Comparison of ENCODE assay signal across 9 cellular contexts in the genomic region with DNA sequence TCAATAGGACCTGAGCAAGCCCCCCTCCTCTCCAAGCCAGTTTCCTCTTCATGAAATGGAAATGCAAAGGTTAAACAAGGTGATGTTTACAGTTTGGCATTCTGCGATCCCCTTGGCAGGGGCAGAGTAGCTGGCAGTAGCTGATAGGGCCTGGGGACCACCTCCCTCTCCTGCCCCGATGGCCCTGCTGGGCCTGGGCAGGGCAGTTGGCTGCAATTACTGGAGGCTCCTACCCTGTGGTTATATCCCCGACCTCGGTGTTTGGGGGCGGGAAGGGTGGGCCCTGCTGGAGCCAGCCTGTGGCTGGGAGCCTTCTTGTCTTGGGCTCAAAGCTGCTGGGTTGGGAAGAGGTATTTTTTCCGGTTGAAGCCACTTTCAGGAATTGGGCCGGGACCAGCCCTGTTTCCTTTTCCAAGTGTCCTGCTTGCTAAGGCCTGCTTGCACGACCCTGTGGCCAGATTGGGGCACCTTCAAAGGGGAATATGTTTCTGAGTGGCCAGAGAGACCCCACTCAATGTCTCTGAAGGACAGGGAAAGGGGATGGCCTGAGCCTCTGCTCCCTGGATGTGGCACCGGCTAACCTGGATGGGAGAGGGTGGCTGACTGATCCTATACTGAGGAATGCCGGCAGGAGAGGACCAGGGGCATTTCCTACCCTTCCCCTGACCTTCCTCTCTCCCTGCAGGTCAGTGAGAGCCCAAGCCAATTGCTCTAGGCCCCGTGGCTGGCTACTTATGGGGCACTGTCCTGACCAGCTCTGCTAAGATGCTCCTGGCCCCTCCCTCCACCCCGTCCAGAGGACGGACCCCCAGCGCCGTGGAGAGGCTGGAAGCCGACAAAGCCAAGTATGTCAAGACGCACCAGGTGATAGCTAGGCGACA. TPM values are rescaled to one million over a fixed set of nuclear protein-coding genes. Genes with fewer than 3 reads are reported as not detected.
A peak's percentile ranks its signal among the peaks of the same experiment; 100 is the strongest.
DNase-seq lines count a peak whose midpoint lies in the region; ATAC-seq and TF ChIP-seq lines count a peak whose summit lies in the region.
"Had no signal": no experiment of that assay in that cellular context is flagged by ENCODE, and none has a peak within 500 bp of the region (broad histone marks: within the 10 kb centered on the region; RNA-seq: fewer than 3 reads in every experiment).

No MANE protein-coding gene starts in this region.

- H3K27me3 Mint-ChIP-seq in CD8-positive, alpha-beta memory T cell: peaks cover 43 to 50% of the 10 kb centered on the region in 2 donors

- H3K9me3 ChIP-seq in CD8-positive, alpha-beta memory T cell (ENCODE audit: low read length): no peaks in the 10 kb centered on the region
- no peaks in the 10 kb centered on the region for H3K9me3 ChIP-seq in hepatocyte (ENCODE audit: low read depth)
- no peaks in the 10 kb centered on the region for H3K9me3 ChIP-seq in prostate gland

- peaks cover 0 to 4% (median 0%) of the 10 kb centered on the region in 5 donors for H3K9me3 Mint-ChIP-seq in CD8-positive, alpha-beta memory T cell

- peaks cover 18% of the 10 kb centered on the region for H3K27me3 ChIP-seq in CD8-positive, alpha-beta memory T cell (ENCODE audit: insufficient read depth, low read length, poor library complexity, severe bottlenecking)
- H3K27me3 ChIP-seq in hepatocyte (peaks cover 17% of the 10 kb centered on the region), prostate gland (replicated peaks; ENCODE audit: insufficient read depth) (no peaks in the 10 kb centered on the region)

- peak overlapping the region; percentile 16 for H3K27ac ChIP-seq in CD8-positive, alpha-beta memory T cell (ENCODE audit: low read depth, low read length)
- peak overlapping the region; percentile 71 for H3K27ac ChIP-seq in VCaP
- no peak overlapping the region for H3K27ac ChIP-seq in hepatocyte
- H3K27ac ChIP-seq in prostate gland: no peak overlapping the region
- no peak overlapping the region for H3K27ac ChIP-seq in RWPE1

- POLR2A ChIA-PET in CD8-positive, alpha-beta memory T cell (lab: Charles Lee): no interaction called here
- POLR2A ChIA-PET in RWPE1 (lab: Yijun Ruan, JAX; ENCODE audit: low non-redundant PET): no interaction called here

- no peak for ATAC-seq in GM21515 (IDR thresholded peaks at IDR 0.05; ENCODE audit: unreplicated experiment)

- no peaks in the 10 kb centered on the region for H3K9me2 ChIP-seq in hepatocyte (replicated peaks; ENCODE audit: insufficient read depth)

- 43% methylated on average over 16 of the region's 18 CpGs for WGBS in hepatocyte (ENCODE audit: low lambda C conversion rate, missing lambda C conversion rate)
- WGBS in prostate gland: 52% methylated on average over 17 of the region's 18 CpGs

- H3K4me1 ChIP-seq in CD8-positive, alpha-beta memory T cell (ENCODE audit: insufficient read depth, low read length): peaks cover 16% of the 10 kb centered on the region
- peaks cover 20% of the 10 kb centered on the region for H3K4me1 ChIP-seq in hepatocyte (ENCODE audit: insufficient read depth)
- H3K4me1 ChIP-seq in prostate gland (replicated peaks): peaks cover 4% of the 10 kb centered on the region

- CTCF ChIA-PET in CD8-positive, alpha-beta memory T cell (lab: Charles Lee): interaction anchor here (0.6 kb wide), 1 partner anchor 57 kb away, joined by 3 read pairs; no protein-coding TSS in a partner anchor
- CTCF ChIA-PET in RWPE1 (lab: Yijun Ruan, JAX): interaction anchor here (0.6 to 2.2 kb wide), 2 partner anchors 9 to 213 kb away, joined by 4 to 6 read pairs; a partner anchor contains a TSS

- no peak for TF ChIP-seq POLR2A in prostate gland (IDR thresholded peaks at IDR 0.05)

- no peaks in the 10 kb centered on the region for H3K79me2 ChIP-seq in hepatocyte

- H3K4me3 ChIP-seq in CD8-positive, alpha-beta memory T cell (ENCODE audit: low read length): no peak overlapping the region
- H3K4me3 ChIP-seq in hepatocyte (peak overlapping the region; percentile 27), prostate gland (peak overlapping the region; percentile 24 to 45)

- H3K4me2 ChIP-seq in hepatocyte: peak overlapping the region; percentile 97

- H3K36me3 Mint-ChIP-seq in CD8-positive, alpha-beta memory T cell: no peaks in the 10 kb centered on the region

- peak in 1 of 5 donors; percentile 31 for DNase-seq in CD8-positive, alpha-beta memory T cell
- DNase-seq in hepatocyte (ENCODE audit: low spot score): no peak
- no peak for DNase-seq in prostate gland (ENCODE audit: low spot score)
- DNase-seq in NOMO-1 (lab: John Stamatoyannopoulos, UW; ENCODE audit: unreplicated experiment in 2 of 2): no peak
- no peak for DNase-seq in RWPE1 (ENCODE audit: low spot score)
- no peak for DNase-seq in iPS-NIHi11 (ENCODE audit: low spot score)
- DNase-seq: NCI-H1105 had no signal

- H3K36me3 ChIP-seq in CD8-positive, alpha-beta memory T cell (ENCODE audit: insufficient read depth, low read length): no peaks in the 10 kb centered on the region
- no peaks in the 10 kb centered on the region for H3K36me3 ChIP-seq in hepatocyte (replicated peaks; ENCODE audit: insufficient read depth, low read depth)
- no peaks in the 10 kb centered on the region for H3K36me3 ChIP-seq in prostate gland

- TF ChIP-seq CTCF in VCaP (conservative IDR thresholded peaks at IDR 0.05): no peak
- no peak for TF ChIP-seq CTCF in hepatocyte (IDR thresholded peaks at IDR 0.05; ENCODE audit: poor library complexity)
- TF ChIP-seq CTCF in prostate gland (IDR thresholded peaks at IDR 0.05): no peak
- TF ChIP-seq CTCF in RWPE1 (conservative IDR thresholded peaks at IDR 0.05; ENCODE audit: low read depth): no peak

- peak overlapping the region; percentile 83 for H2AFZ ChIP-seq in hepatocyte

- H4K20me1 ChIP-seq in hepatocyte (ENCODE audit: insufficient read depth, poor library complexity, severe bottlenecking): no peaks in the 10 kb centered on the region

- intact Hi-C loops in prostate gland (cut with DNase I): loop anchor here (5.0 kb wide), 1 partner anchor 58 kb away; no protein-coding TSS in a partner anchor

- H3K4me3 Mint-ChIP-seq in CD8-positive, alpha-beta memory T cell: peak overlapping the region in 1 of 7 donors; percentile 28

- H3K27ac Mint-ChIP-seq in CD8-positive, alpha-beta memory T cell: no peak overlapping the region

- peaks cover 8 to 22% (median 10%) of the 10 kb centered on the region in 3 donors for H3K4me1 Mint-ChIP-seq in CD8-positive, alpha-beta memory T cell

RNA-seq across cellular contexts. Expression of a gene that starts 1.9 kb away (rescaled TPM):
- not detected for total RNA-seq in CD8-positive, alpha-beta memory T cell
- polyA plus RNA-seq in CD8-positive, alpha-beta memory T cell: not detected
- total RNA-seq in hepatocyte (0.10 and 0.16 TPM in 2 replicates), prostate gland (1 to 10 TPM; 3.8 to 5.9 TPM)
- 0.40 and 0.44 TPM in 2 replicates for polyA plus RNA-seq in hepatocyte

RNA-seq across cellular contexts. Expression of a gene that starts 8.0 kb away (rescaled TPM):
- not detected for total RNA-seq in CD8-positive, alpha-beta memory T cell
- not detected for polyA plus RNA-seq in CD8-positive, alpha-beta memory T cell
- total RNA-seq in hepatocyte (not detected in 2 replicates), prostate gland (not detected)
- polyA plus RNA-seq in hepatocyte: not detected in 2 replicates

RNA-seq across cellular contexts. Expression of a gene that starts 8.9 kb away (rescaled TPM):
- total RNA-seq in CD8-positive, alpha-beta memory T cell: 10 to 100 TPM; 86.4 to 87.9 TPM
- 26.2 TPM for polyA plus RNA-seq in CD8-positive, alpha-beta memory T cell
- total RNA-seq in hepatocyte (20.5 and 25.7 TPM in 2 replicates), prostate gland (10 to 100 TPM; 44.5 to 50.7 TPM)
- 69.1 and 71.8 TPM in 2 replicates for polyA plus RNA-seq in hepatocyte

RNA-seq across cellular contexts. Expression of a gene that starts 10.9 kb away (rescaled TPM):
- total RNA-seq in CD8-positive, alpha-beta memory T cell: not detected
- 0.85 TPM for polyA plus RNA-seq in CD8-positive, alpha-beta memory T cell
- total RNA-seq in hepatocyte (0.10 TPM in 1 of 2 replicates, not detected in the other), prostate gland (not detected)
- polyA plus RNA-seq in hepatocyte: 0.45 and 2.1 TPM in 2 replicates

RNA-seq across cellular contexts. Expression of a gene that starts 16.5 kb away (rescaled TPM):
- total RNA-seq in CD8-positive, alpha-beta memory T cell: under 1 TPM; 0.37 to 0.86 TPM
- polyA plus RNA-seq in CD8-positive, alpha-beta memory T cell: not detected
- 13.3 and 18.1 TPM in 2 replicates for total RNA-seq in hepatocyte
- polyA plus RNA-seq in hepatocyte: 31.4 and 38.6 TPM in 2 replicates
- total RNA-seq in prostate gland: 10 to 100 TPM; 24.8 to 32.4 TPM

Comparison
In these comparisons a context has a peak if more than half of its experiments do, and no peak if none do; other contexts are left out.
1. H3K27ac ChIP-seq: peak in CD8-positive, alpha-beta memory T cell (single experiment) and VCaP (single experiment); none in hepatocyte (single experiment), prostate gland (0 of 2) and RWPE1 (single experiment).